ENCODE assay signal across 1 cellular context in genomic region chr6:75516757-75517156, GRCh38.
TF ChIP-seq lines count a peak whose summit lies in the region.

No MANE protein-coding gene starts in this region.

TF ChIP-seq in H1, 55 proteins besides CTCF, POLR2A, EP300 and RAD21:
- TF ChIP-seq SIN3A (conservative IDR thresholded peaks at IDR 0.05 in 1 of 2, IDR thresholded peaks at IDR 0.05 in 1 of 2; ENCODE audit: low read depth in 1 of 2, low read length in 2 of 2) (no peak), RFX5 (IDR thresholded peaks at IDR 0.05; ENCODE audit: borderline replicate concordance, low read depth, low read length) (no peak), MAFK (IDR thresholded peaks at IDR 0.05; ENCODE audit: low read depth, low read length) (no peak), SP1 (IDR thresholded peaks at IDR 0.05; ENCODE audit: low read depth, low read length) (no peak), POU5F1 (IDR thresholded peaks at IDR 0.05; ENCODE audit: low read depth, low read length) (no peak), SRF (IDR thresholded peaks at IDR 0.05; ENCODE audit: low read depth, low read length) (no peak), TBP (IDR thresholded peaks at IDR 0.05; ENCODE audit: low read depth, low read length) (no peak), CHD7 (IDR thresholded peaks at IDR 0.05; ENCODE audit: insufficient replicate concordance, low read length) (no peak), POLR2AphosphoS5 (IDR thresholded peaks at IDR 0.05; ENCODE audit: low read depth, low read length) (no peak), NRF1 (IDR thresholded peaks at IDR 0.05; ENCODE audit: low read depth, low read length) (no peak), RNF2 (IDR thresholded peaks at IDR 0.05; ENCODE audit: borderline replicate concordance, low read depth, low read length, missing control alignments, poor library complexity, severe bottlenecking) (no peak), EGR1 (IDR thresholded peaks at IDR 0.05; ENCODE audit: borderline replicate concordance, low read depth, low read length) (no peak)
TF ChIP-seq in H1: peak in this region for 0.
